1 cellular context compared by ENCODE assay signal in the genomic region with DNA sequence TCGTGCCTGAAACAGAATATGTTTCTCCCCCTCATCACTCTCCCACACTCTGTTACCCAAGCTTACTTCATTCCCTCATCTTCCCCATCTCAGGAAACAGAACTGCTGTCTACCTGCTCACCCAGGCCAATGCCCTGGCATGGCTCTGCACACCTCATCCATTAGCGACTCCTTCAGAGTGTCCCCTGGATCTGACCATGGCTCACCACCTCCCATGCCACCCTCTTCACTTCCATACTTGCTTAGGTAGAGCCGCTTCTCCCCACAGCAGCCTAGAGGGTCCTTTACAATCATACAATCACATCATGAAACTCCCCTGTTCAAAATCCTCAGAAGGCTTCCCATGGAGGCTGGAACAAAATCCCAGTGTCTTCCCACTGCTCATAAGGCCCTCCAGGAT.
TF ChIP-seq lines count a peak whose summit lies in the region.

No MANE protein-coding gene starts in this region.

TF ChIP-seq in H1, 55 proteins besides CTCF, POLR2A, EP300 and RAD21:
- no peak for TF ChIP-seq TBP (IDR thresholded peaks at IDR 0.05; ENCODE audit: low read depth, low read length)
- TF ChIP-seq KDM5A (IDR thresholded peaks at IDR 0.05; ENCODE audit: low read length), result no peak
- no peak for TF ChIP-seq RBBP5 (IDR thresholded peaks at IDR 0.05; ENCODE audit: borderline replicate concordance, low read depth, low read length)
- no peak for TF ChIP-seq SP4 (IDR thresholded peaks at IDR 0.05; ENCODE audit: low read length)
- TF ChIP-seq HDAC2 (IDR thresholded peaks at IDR 0.05; ENCODE audit: borderline replicate concordance in 1 of 2, low read depth in 2 of 2, low read length in 2 of 2), result no peak
- no peak for TF ChIP-seq KDM4A (IDR thresholded peaks at IDR 0.05; ENCODE audit: low read depth, low read length, severe bottlenecking)
- TF ChIP-seq ZNF274 (IDR thresholded peaks at IDR 0.05; ENCODE audit: borderline replicate concordance, extremely low read depth, low read length), result no peak
- TF ChIP-seq, protein P1, sequence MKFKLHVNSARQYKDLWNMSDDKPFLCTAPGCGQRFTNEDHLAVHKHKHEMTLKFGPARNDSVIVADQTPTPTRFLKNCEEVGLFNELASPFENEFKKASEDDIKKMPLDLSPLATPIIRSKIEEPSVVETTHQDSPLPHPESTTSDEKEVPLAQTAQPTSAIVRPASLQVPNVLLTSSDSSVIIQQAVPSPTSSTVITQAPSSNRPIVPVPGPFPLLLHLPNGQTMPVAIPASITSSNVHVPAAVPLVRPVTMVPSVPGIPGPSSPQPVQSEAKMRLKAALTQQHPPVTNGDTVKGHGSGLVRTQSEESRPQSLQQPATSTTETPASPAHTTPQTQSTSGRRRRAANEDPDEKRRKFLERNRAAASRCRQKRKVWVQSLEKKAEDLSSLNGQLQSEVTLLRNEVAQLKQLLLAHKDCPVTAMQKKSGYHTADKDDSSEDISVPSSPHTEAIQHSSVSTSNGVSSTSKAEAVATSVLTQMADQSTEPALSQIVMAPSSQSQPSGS (IDR thresholded peaks at IDR 0.05; ENCODE audit: low read length), result no peak
